26 cellular contexts compared by ENCODE assay signal in the genomic region with DNA sequence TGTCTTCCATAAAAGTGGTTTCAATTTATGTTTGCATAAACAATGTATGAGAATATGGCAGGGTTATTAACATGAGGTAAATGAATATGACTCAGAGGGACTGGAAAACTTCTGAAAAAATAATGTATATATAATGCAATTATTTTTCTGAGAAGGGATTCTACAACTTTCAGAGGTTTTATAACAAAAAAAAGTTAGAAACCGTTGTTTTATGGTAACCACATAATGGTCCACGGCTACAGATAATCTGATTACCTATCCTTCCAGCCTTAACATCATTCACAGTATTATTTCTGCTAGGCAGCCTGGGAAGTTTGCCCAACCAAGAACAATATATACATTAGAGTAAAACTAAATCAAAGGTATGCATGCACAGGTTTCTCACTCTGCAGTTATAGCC.
"Had no signal": no experiment of that assay in that cellular context is flagged by ENCODE, and none has a peak within 500 bp of the region (broad histone marks: within the 10 kb centered on the region; RNA-seq: fewer than 3 reads in every experiment).

No MANE protein-coding gene starts in this region.

- H3K4me1 ChIP-seq: left lung, lower lobe of right lung, neural progenitor cell, parathyroid adenoma, psoas muscle, right atrium auricular region, right lobe of liver, tibial nerve, uterus had no signal

- H3K9ac ChIP-seq: neural progenitor cell, parathyroid adenoma had no signal

- H3K4me3 ChIP-seq: left lung, lower lobe of right lung, neural progenitor cell, psoas muscle, right atrium auricular region, right lobe of liver, skin epidermis, tibial nerve, uterus had no signal

- H3K27ac ChIP-seq: left lung, lower lobe of right lung, neural progenitor cell, neutrophil, parathyroid adenoma, psoas muscle, right atrium auricular region, right lobe of liver, skin epidermis, tibial nerve, uterus had no signal

- ATAC-seq: left colon; left lung; lower lobe of right lung; natural killer cell; psoas muscle; right lobe of liver; stimulated activated effector memory CD8-positive, alpha-beta T cell treated with anti-CD3 and anti-CD28 coated beads, Interleukin-12 subunit alpha, Interleukin-12 subunit beta, amount 100 ng/mL, for 72 hours had no signal

- H3K4me2 ChIP-seq: neural progenitor cell had no signal

- H3K79me2 ChIP-seq: parathyroid adenoma had no signal

- DNase-seq: immature natural killer cell; kidney; left colon; left lung; lower lobe of right lung; mammary epithelial cell; mesenchymal stem cell; naive B cell; natural killer cell; nephron progenitor cell; psoas muscle; right lobe of liver; stimulated activated CD4-positive, alpha-beta T cell treated with anti-CD3 and anti-CD28 coated beads, Interleukin-12 subunit alpha, Interleukin-12 subunit beta, amount 100 ng/mL, for 4 hours; stimulated activated CD4-positive, alpha-beta T cell treated with anti-CD3 and anti-CD28 coated beads, Interleukin-15, amount 100 ng/mL, for 24 hours; stimulated activated CD4-positive, alpha-beta T cell treated with anti-CD3 and anti-CD28 coated beads, Interleukin-2, amount 100 ng/mL, for 24 hours; stimulated activated CD4-positive, alpha-beta T cell treated with anti-CD3 and anti-CD28 coated beads, Interleukin-4, amount 100 ng/mL, for 1 hour; stimulated activated naive CD4-positive, alpha-beta T cell; uterus had no signal

- H3K27me3 ChIP-seq: left lung, neural progenitor cell, neutrophil, right atrium auricular region, right lobe of liver, tibial nerve, uterus had no signal

- H2AFZ ChIP-seq: neural progenitor cell, parathyroid adenoma had no signal

- FAIRE-seq: islet of Langerhans, kidney had no signal

- H3K36me3 ChIP-seq: left lung, lower lobe of right lung, neural progenitor cell, neutrophil, right atrium auricular region, right lobe of liver, tibial nerve, uterus had no signal

- H3K9me3 ChIP-seq: left lung, lower lobe of right lung, neutrophil, psoas muscle, right atrium auricular region, right lobe of liver, tibial nerve, uterus had no signal
